8 cellular contexts compared by ENCODE assay signal in the genomic region with DNA sequence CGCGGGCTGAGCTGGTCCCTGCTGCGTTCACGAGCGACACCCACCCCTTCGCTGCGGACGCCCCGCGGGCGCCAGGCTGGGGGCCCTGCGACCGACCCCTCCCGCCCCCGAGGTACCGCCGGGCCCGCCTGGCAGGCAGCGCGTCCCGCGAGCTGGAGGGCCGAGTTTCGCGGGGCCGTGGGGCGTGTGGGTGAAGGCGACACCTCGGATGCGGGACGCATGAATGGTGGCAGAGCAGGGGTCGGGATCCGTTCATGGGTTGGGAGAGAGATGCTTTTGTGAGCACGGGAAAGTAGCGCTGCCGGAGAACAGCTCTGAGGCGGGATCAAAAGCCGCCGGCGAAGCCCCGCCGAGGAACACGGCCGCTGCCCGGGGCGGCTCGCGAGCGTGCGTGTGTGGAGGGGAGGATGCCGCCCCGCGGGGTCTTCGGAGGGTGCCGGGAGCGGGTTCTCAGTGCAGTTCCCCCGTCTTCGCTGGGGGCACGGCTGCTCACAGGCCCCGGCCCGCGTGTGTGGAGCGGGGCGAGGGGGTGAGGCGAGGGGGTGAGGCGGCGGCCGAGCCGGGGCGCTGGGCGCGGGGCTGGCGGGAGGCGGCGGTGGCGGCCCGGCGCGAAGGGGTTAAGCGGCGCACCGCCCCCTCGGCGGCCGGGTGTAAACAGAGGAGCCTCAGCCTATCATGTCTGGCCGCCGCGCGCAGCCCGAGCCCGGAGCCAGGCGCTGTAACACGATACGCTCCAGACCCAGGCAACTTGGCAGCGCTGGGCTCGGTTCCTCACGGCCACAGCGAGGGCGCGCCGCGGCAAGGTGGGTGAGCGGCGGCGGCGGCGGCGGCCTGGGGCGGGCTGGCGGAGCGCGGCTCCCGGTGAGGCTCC.
A peak's percentile ranks its signal among the peaks of the same experiment; 100 is the strongest.
DNase-seq lines count a peak whose midpoint lies in the region; ATAC-seq, FAIRE-seq and TF ChIP-seq lines count a peak whose summit lies in the region.

No MANE protein-coding gene starts in this region.

- TF ChIP-seq CTCF in mammary epithelial cell (conservative IDR thresholded peaks at IDR 0.05 in 1 of 2, IDR thresholded peaks at IDR 0.05 in 1 of 2; ENCODE audit: extremely low read depth in 1 of 2, insufficient read depth in 1 of 2, low read depth in 1 of 2, low read length in 2 of 2), result no peak

- H3K4me1 Mint-ChIP-seq in T-helper 17 cell, result peaks cover 6% of the 10 kb centered on the region

- peak overlapping the region; percentile 63 to 96 (median 88) for H3K4me3 ChIP-seq in mammary epithelial cell (replicated peaks in 1 of 3; ENCODE audit: insufficient read depth in 1 of 3, low read depth in 2 of 3, low read length in 3 of 3)
- H3K4me3 ChIP-seq in iPS-18a (ENCODE audit: low read length), result peak overlapping the region; percentile 95
- H3K4me3 ChIP-seq in Karpas-422 (ENCODE audit: low read length), result no peak overlapping the region

- H3K27me3 ChIP-seq in mammary epithelial cell (ENCODE audit: insufficient read depth, low read length), result no peaks in the 10 kb centered on the region
- peaks cover 18% of the 10 kb centered on the region for H3K27me3 ChIP-seq in iPS-18a (ENCODE audit: control insufficient read depth, insufficient read depth, low read length)
- no peaks in the 10 kb centered on the region for H3K27me3 ChIP-seq in Karpas-422 (ENCODE audit: low read length)

- no peak overlapping the region for H3K27ac Mint-ChIP-seq in T-helper 17 cell

- H3K4me3 Mint-ChIP-seq in T-helper 17 cell, result peak overlapping the region; percentile 78

- peaks cover 17% of the 10 kb centered on the region for H3K4me1 ChIP-seq in mammary epithelial cell (ENCODE audit: insufficient read depth, low read length)
- H3K4me1 ChIP-seq in iPS-18a (ENCODE audit: control insufficient read depth, low read depth, low read length), result peaks cover 33% of the 10 kb centered on the region
- no peaks in the 10 kb centered on the region for H3K4me1 ChIP-seq in Karpas-422 (ENCODE audit: low read length)

- peak; percentile 72 for TF ChIP-seq POLR2A in H54 (IDR thresholded peaks at IDR 0.05; ENCODE audit: low read depth, low read length)

- H4K20me1 ChIP-seq in mammary epithelial cell (ENCODE audit: insufficient read depth, low read length) (no peaks in the 10 kb centered on the region), Karpas-422 (ENCODE audit: insufficient read depth, low read depth, low read length) (no peaks in the 10 kb centered on the region)

- H2AFZ ChIP-seq in mammary epithelial cell (ENCODE audit: low read depth, low read length) (peak overlapping the region; percentile 91), Karpas-422 (ENCODE audit: low read length) (no peak overlapping the region)

- WGBS in mammary epithelial cell (ENCODE audit: low coverage, missing lambda C conversion rate), result no CpG with 5 or more reads among the region's 113 CpGs

- peaks cover 10% of the 10 kb centered on the region for H3K36me3 Mint-ChIP-seq in T-helper 17 cell (ENCODE audit: low read depth)

- intact Hi-C loops in mammary epithelial cell (cut with micrococcal nuclease) (loop anchor here (1.0 to 10.0 kb wide), 3 partner anchors 142 to 305 kb away; a partner anchor contains a TSS), sciatic nerve (cut with DNase I) (no loop called here)

- H3K9ac ChIP-seq in mammary epithelial cell (ENCODE audit: insufficient read depth, low read length) (peak overlapping the region; percentile 78), iPS-18a (ENCODE audit: low read length) (peak overlapping the region; percentile 73), Karpas-422 (ENCODE audit: low read length) (no peak overlapping the region)

- H3K4me2 ChIP-seq in mammary epithelial cell (ENCODE audit: insufficient read depth, low read depth, low read length) (peak overlapping the region; percentile 97), Karpas-422 (ENCODE audit: low read depth, low read length, poor library complexity, severe bottlenecking) (no peak overlapping the region)

- H3K79me2 ChIP-seq in mammary epithelial cell (ENCODE audit: insufficient read depth, low read length) (peaks cover 27% of the 10 kb centered on the region), Karpas-422 (ENCODE audit: low read length) (no peaks in the 10 kb centered on the region)

- no TSS peak for BruUV-seq in mammary epithelial cell (replicated peaks; lab: Mats Ljungman, UMichigan)

- peak; percentile 82 for ATAC-seq in T-helper 17 cell
- ATAC-seq in sciatic nerve, result peak; percentile 97

- FAIRE-seq in H54 (lab: Jason Lieb, UNC), result no peak

- peaks cover 77% of the 10 kb centered on the region for H3K27me3 Mint-ChIP-seq in T-helper 17 cell

- in situ Hi-C loops in mammary epithelial cell (cut with MboI; ENCODE audit: low sequenced_read_pairs in 2 of 2), result no loop called here

- no peaks in the 10 kb centered on the region for H3K9me2 ChIP-seq in Karpas-422 (replicated peaks; ENCODE audit: insufficient read depth, low read length)

- dilution Hi-C loops in mammary epithelial cell (cut with HindIII; ENCODE audit: low sequenced_read_pairs), result no loop called here

- H3K27ac ChIP-seq in mammary epithelial cell (ENCODE audit: insufficient read depth, low read depth, low read length), result peak overlapping the region; percentile 64
- no peak overlapping the region for H3K27ac ChIP-seq in iPS-18a (ENCODE audit: low read length)
- H3K27ac ChIP-seq in Karpas-422 (ENCODE audit: low read length), result no peak overlapping the region

- no peaks in the 10 kb centered on the region for H3K36me3 ChIP-seq in mammary epithelial cell (ENCODE audit: insufficient read depth, low read length)
- H3K36me3 ChIP-seq in iPS-18a (ENCODE audit: control insufficient read depth, low read depth, low read length), result no peaks in the 10 kb centered on the region
- H3K36me3 ChIP-seq in Karpas-422 (ENCODE audit: insufficient read depth, low read length), result no peaks in the 10 kb centered on the region

- no peaks in the 10 kb centered on the region for H3K9me3 ChIP-seq in T-helper 17 cell (ENCODE audit: control insufficient read depth, low read length, poor library complexity, severe bottlenecking)
- no peaks in the 10 kb centered on the region for H3K9me3 ChIP-seq in mammary epithelial cell (replicated peaks; ENCODE audit: insufficient read depth, low read length)
- H3K9me3 ChIP-seq in iPS-18a (ENCODE audit: control insufficient read depth, low read depth, low read length), result no peaks in the 10 kb centered on the region
- no peaks in the 10 kb centered on the region for H3K9me3 ChIP-seq in Karpas-422 (ENCODE audit: low read length)

- DNase-seq in EL (peak; percentile 86), H54 (ENCODE audit: insufficient read length, low spot score) (peak; percentile 85), M059J (ENCODE audit: low read depth) (peak; percentile 88), T-helper 17 cell (peak in 2 of 3 donors; percentile 5 to 9), mammary epithelial cell (peak; percentile 89), sciatic nerve (ENCODE audit: low spot score) (peak; percentile 90), Karpas-422 (no peak)

- CTCF ChIA-PET in mammary epithelial cell (lab: Charles Lee; ENCODE audit: low non-redundant PET), result no interaction called here
